8 cellular contexts compared by ENCODE assay signal in the genomic region with DNA sequence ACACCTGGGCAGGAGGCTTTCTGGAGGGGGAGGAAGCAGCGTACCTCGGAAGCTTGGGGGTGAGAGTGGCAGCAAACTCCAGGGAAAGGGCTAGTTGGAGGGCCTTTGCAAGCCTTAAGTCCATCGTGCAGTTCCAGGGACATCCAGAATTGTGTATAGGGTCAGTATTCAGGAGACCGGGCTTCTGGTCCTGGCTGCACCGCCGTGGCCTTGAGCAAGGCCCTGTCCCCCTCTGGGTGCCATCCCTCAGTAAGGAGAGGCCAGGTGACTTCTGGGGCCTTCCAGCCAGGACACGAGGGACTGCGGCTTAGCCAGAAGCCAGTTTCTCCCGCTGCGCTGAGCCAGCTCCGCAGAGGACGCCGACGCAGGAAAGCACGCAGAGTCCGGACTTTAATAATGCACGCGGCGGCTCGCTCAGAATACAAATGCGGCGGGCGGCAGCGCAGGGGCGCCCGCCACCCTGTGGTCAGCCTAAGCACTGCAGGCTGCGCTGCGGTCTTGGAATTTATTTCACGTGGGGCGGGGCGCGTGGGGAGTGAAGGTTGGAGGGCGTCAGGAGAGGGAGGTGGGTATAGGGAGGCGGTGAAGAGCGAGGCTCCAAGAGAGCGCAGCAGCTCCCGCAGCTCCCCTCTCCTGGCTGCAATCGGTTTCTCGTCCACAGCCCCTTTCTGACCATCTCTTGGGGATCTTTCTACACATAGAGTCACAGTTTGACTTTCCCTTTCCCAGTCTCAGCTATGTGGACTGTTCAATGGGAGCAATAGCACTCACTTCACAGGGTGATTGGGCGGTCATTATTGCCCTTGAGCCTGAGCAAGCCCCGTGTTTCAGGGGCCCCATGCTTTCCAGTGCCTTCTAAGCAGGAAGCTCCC.
DNase-seq lines count a peak whose midpoint lies in the region; ATAC-seq and TF ChIP-seq lines count a peak whose summit lies in the region.

No MANE protein-coding gene starts in this region.

- no peaks in the 10 kb centered on the region for H3K79me2 ChIP-seq in OCI-LY7 (ENCODE audit: insufficient read depth, low read depth, low read length)

- H3K27me3 Mint-ChIP-seq in Caco-2 (ENCODE audit: insufficient read depth, unreplicated experiment) = peaks cover 6% of the 10 kb centered on the region

- no peaks in the 10 kb centered on the region for H4K20me1 ChIP-seq in OCI-LY7 (ENCODE audit: insufficient read depth, low read length)

- peak overlapping the region; percentile 47 for H3K4me3 Mint-ChIP-seq in Caco-2 (ENCODE audit: unreplicated experiment)

- CTCF ChIA-PET in Caco-2 (lab: Charles Lee) (interaction anchor here (0.6 to 2.9 kb wide), 3 partner anchors 128 to 423 kb away, joined by 3 to 33 read pairs (median 3); no protein-coding TSS in a partner anchor), OCI-LY7 (lab: Charles Lee; ENCODE audit: unreplicated experiment) (interaction anchor here (2.0 kb wide), 1 partner anchor 309 kb away, joined by 10 read pairs; no protein-coding TSS in a partner anchor)

- H3K9me3 ChIP-seq in Caco-2 (no peaks in the 10 kb centered on the region), OCI-LY7 (ENCODE audit: low read length) (no peaks in the 10 kb centered on the region), neuron (ENCODE audit: low read length) (no peaks in the 10 kb centered on the region), subcutaneous abdominal adipose tissue (ENCODE audit: control insufficient read depth in 5 of 5, low read length in 5 of 5) (no peaks in the 10 kb centered on the region)

- TF ChIP-seq CTCF in Caco-2 (IDR thresholded peaks at IDR 0.05; ENCODE audit: insufficient read depth in 1 of 2, low read depth in 1 of 2, low read length in 1 of 2, severe bottlenecking in 1 of 2, unreplicated experiment in 1 of 2) (peak; percentile 71 to 79), OCI-LY7 (conservative IDR thresholded peaks at IDR 0.05; ENCODE audit: low read length) (peak; percentile 74), fibroblast of the aortic adventitia (IDR thresholded peaks at IDR 0.05; ENCODE audit: insufficient read depth, low read length) (peak; percentile 85)

- peak; percentile 92 for ATAC-seq in GM19455 (IDR thresholded peaks at IDR 0.05; ENCODE audit: unreplicated experiment)

- peak; percentile 47 to 70 for DNase-seq in Caco-2
- peak; percentile 69 for DNase-seq in HK-2 (ENCODE audit: unreplicated experiment)
- peak; percentile 43 for DNase-seq in OCI-LY7 (ENCODE audit: low spot score)
- DNase-seq in activated T-helper 1 cell treated with Interleukin-2 at 50 U/mL for 16 hours (ENCODE audit: low read depth) = peak; percentile 26
- DNase-seq in fibroblast of the aortic adventitia (ENCODE audit: low read depth) = peak; percentile 43

- H3K27me3 ChIP-seq in Caco-2 (replicated peaks; ENCODE audit: control insufficient read depth, insufficient read depth, low read length) = no peaks in the 10 kb centered on the region
- H3K27me3 ChIP-seq in neuron (ENCODE audit: insufficient read depth, low read length) = no peaks in the 10 kb centered on the region
- H3K27me3 ChIP-seq in subcutaneous abdominal adipose tissue (ENCODE audit: control insufficient read depth in 5 of 5, insufficient read depth in 4 of 5, low read length in 5 of 5) = peaks cover 0 to 19% (median 18%) of the 10 kb centered on the region in 5 donors

- H3K4me1 ChIP-seq in Caco-2 (no peaks in the 10 kb centered on the region), OCI-LY7 (ENCODE audit: insufficient read depth, low read length, poor library complexity, severe bottlenecking) (no peaks in the 10 kb centered on the region), neuron (ENCODE audit: insufficient read depth, low read length) (peaks cover 5% of the 10 kb centered on the region), subcutaneous abdominal adipose tissue (ENCODE audit: control insufficient read depth in 5 of 5, insufficient read depth in 5 of 5, low read length in 5 of 5) (peaks cover 0 to 10% (median 6%) of the 10 kb centered on the region in 5 donors)

- H3K27ac Mint-ChIP-seq in Caco-2 (ENCODE audit: unreplicated experiment) = no peak overlapping the region

- H3K4me2 ChIP-seq in OCI-LY7 (ENCODE audit: low read length) = no peak overlapping the region

- H3K27ac ChIP-seq in OCI-LY7 (ENCODE audit: low read depth, low read length, poor library complexity, severe bottlenecking) (no peak overlapping the region), subcutaneous abdominal adipose tissue (ENCODE audit: low read depth, low read length) (no peak overlapping the region)

- H3K9me2 ChIP-seq in OCI-LY7 (ENCODE audit: insufficient read depth, low read length) = no peaks in the 10 kb centered on the region

- POLR2A ChIA-PET in Caco-2 (lab: Charles Lee) (no interaction called here), OCI-LY7 (lab: Charles Lee) (no interaction called here)

- H2AFZ ChIP-seq in OCI-LY7 (ENCODE audit: low read length) = no peak overlapping the region
- H2AFZ ChIP-seq in neuron (ENCODE audit: low read depth, low read length) = peak overlapping the region; percentile 46

- peak overlapping the region in 1 of 5 donors; percentile 38 for H3K9ac ChIP-seq in subcutaneous abdominal adipose tissue (ENCODE audit: low read length in 5 of 5)

- H3K36me3 ChIP-seq in Caco-2 (ENCODE audit: control insufficient read depth, insufficient read depth, low read length) = no peaks in the 10 kb centered on the region
- H3K36me3 ChIP-seq in OCI-LY7 (ENCODE audit: insufficient read depth, low read length) = no peaks in the 10 kb centered on the region
- no peaks in the 10 kb centered on the region for H3K36me3 ChIP-seq in neuron (ENCODE audit: insufficient read depth, low read length)
- H3K36me3 ChIP-seq in subcutaneous abdominal adipose tissue (ENCODE audit: control insufficient read depth in 5 of 5, insufficient read depth in 5 of 5, low read length in 5 of 5) = no peaks in the 10 kb centered on the region

- no peaks in the 10 kb centered on the region for H3K36me3 Mint-ChIP-seq in Caco-2 (ENCODE audit: insufficient read depth, unreplicated experiment)

- H3K4me3 ChIP-seq in Caco-2 (ENCODE audit: low read depth, low read length) (peak overlapping the region; percentile 23), OCI-LY7 (ENCODE audit: low read depth, low read length, poor library complexity, severe bottlenecking) (no peak overlapping the region), fibroblast of the aortic adventitia (ENCODE audit: low read depth, low read length) (peak overlapping the region; percentile 35), neuron (ENCODE audit: low read length) (peak overlapping the region; percentile 35), subcutaneous abdominal adipose tissue (ENCODE audit: low read depth in 1 of 5, low read length in 5 of 5) (peak overlapping the region in 4 of 5 donors; percentile 16 to 50 (median 30))

- H3K4me1 Mint-ChIP-seq in Caco-2 (ENCODE audit: low read depth, unreplicated experiment) = no peaks in the 10 kb centered on the region

- no peaks in the 10 kb centered on the region for H3K9me3 Mint-ChIP-seq in Caco-2 (ENCODE audit: unreplicated experiment)

- intact Hi-C loops in Caco-2 (cut with micrococcal nuclease; ENCODE audit: unreplicated experiment) = loop anchor here (1.0 to 5.0 kb wide), 2 partner anchors 100 to 310 kb away; a partner anchor contains a TSS
- intact Hi-C loops in OCI-LY7 (cut with micrococcal nuclease; ENCODE audit: unreplicated experiment) = loop anchor here (1.0 kb wide), 1 partner anchor 310 kb away; no protein-coding TSS in a partner anchor

- BruUV-seq in Caco-2 (replicated peaks; lab: Mats Ljungman, UMichigan) (no TSS peak), OCI-LY7 (replicated peaks; lab: Mats Ljungman, UMichigan) (no TSS peak)
